ENCODE assay signal across 8 cellular contexts in the genomic region with DNA sequence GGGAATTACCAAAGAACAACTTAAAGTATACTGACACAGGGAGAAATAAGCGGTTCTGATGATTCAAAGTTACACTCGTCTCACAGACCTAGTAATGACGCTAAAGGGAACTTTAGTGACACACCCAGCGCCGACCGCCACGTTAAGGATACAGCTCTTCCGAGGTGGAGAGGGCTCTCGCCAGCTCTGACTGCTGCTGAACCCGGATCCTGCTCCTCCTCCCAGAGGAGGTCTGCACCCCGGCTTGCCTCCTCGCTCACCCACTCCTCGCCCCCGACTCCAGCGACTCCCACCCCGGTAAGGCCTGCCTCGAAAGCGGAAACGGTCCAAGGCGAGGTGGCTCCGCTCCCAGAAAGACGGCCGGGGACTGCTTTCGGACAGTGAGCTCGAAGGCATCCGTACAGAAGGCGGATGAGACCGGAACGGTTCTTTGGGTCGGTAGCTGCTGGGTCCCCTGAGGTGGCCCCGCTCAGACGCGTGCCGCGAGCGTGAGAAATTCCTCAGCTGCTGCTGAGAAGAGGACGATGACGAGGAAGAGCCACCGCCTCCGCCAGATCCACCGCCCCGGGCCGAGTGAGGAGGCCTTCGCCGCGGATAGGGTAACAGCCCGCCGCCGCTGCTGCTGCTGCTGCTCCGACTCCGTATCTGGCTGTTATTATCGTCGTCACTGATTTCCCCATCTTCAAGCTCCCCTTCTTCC. TPM values are rescaled to one million over a fixed set of nuclear protein-coding genes. Genes with fewer than 3 reads are reported as not detected.
DNase-seq lines count a peak whose midpoint lies in the region; ATAC-seq lines count a peak whose summit lies in the region.

No MANE protein-coding gene starts in this region.

- ATAC-seq in HG02943 (IDR thresholded peaks at IDR 0.05; ENCODE audit: low read depth, unreplicated experiment): peak; percentile 17

- DNase-seq in NCI-H2081 (lab: John Stamatoyannopoulos, UW) (peak; percentile 20 to 66), NCI-H2081 treated with DMSO at 0.1 percent for 48 hours (lab: John Stamatoyannopoulos, UW) (no peak), NCI-H69 (lab: John Stamatoyannopoulos, UW) (peak; percentile 53)
- peak; percentile 45 to 56 (median 50) for DNase-seq in activated CD8-positive, alpha-beta memory T cell treated with anti-CD3 and anti-CD28 coated beads for 48 hours (ENCODE audit: low read depth in 2 of 3, low spot score in 2 of 3)
- peak; percentile 34 to 55 for DNase-seq in stimulated activated CD8-positive, alpha-beta memory T cell treated with anti-CD3 and anti-CD28 coated beads, Interleukin-2, amount 100 ng/mL, for 1 hour (ENCODE audit: low read depth in 2 of 2)

- H3K4me1 ChIP-seq in endocrine pancreas (ENCODE audit: control insufficient read depth, insufficient read depth, low read length) (no peaks in the 10 kb centered on the region), mononuclear cell (ENCODE audit: insufficient read depth, low read length) (peaks cover 26% of the 10 kb centered on the region)

- no peaks in the 10 kb centered on the region for H3K36me3 ChIP-seq in endocrine pancreas (ENCODE audit: control insufficient read depth, insufficient read depth, low read length)

- peak overlapping the region; percentile 100 for H3K4me3 ChIP-seq in endocrine pancreas (ENCODE audit: control insufficient read depth, insufficient read depth, low read length)
- H3K4me3 ChIP-seq in mononuclear cell (ENCODE audit: low read length): peak overlapping the region; percentile 77

- no peaks in the 10 kb centered on the region for H3K9me3 ChIP-seq in endocrine pancreas (ENCODE audit: control insufficient read depth, low read length)
- H3K9me3 ChIP-seq in mononuclear cell (ENCODE audit: low read depth, low read length): no peaks in the 10 kb centered on the region

- H3K9ac ChIP-seq in endocrine pancreas (ENCODE audit: control insufficient read depth, insufficient read depth, low read length): peak overlapping the region; percentile 95

- H3K27me3 ChIP-seq in endocrine pancreas (ENCODE audit: control insufficient read depth, insufficient read depth, low read length) (no peaks in the 10 kb centered on the region), mononuclear cell (ENCODE audit: insufficient read depth, low read length) (no peaks in the 10 kb centered on the region)

RNA-seq across cellular contexts. Expression of gene ZFC3H1, which starts 0.6 kb away (rescaled TPM):
- 132 TPM for total RNA-seq in mononuclear cell

RNA-seq across cellular contexts. Expression of gene THAP2, which starts 1.1 kb away (rescaled TPM):
- total RNA-seq in mononuclear cell: 13.0 TPM

RNA-seq across cellular contexts. Expression of gene TMEM19, which starts 22.9 kb away (rescaled TPM):
- total RNA-seq in mononuclear cell: 15.4 TPM
